ENCODE assay signal across 8 cellular contexts in the genomic region with DNA sequence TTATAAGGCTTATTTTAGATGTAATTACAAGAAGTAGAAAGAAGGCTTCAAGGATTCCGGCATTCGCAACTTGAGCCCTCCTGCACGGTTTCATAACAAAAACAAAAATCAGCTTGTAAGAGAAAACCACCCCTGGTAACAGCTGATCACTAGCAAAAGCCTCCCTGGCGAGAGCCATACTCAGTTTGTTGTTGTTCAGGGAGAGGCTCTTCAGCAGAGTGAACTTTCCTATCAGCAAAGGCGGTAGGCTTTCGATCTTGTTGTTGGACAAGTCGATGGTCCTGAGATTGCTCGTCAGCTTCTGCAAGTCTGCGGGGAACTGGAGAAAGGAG.
A peak's percentile ranks its signal among the peaks of the same experiment; 100 is the strongest.
DNase-seq lines count a peak whose midpoint lies in the region; ATAC-seq and TF ChIP-seq lines count a peak whose summit lies in the region.

No MANE protein-coding gene starts in this region.

- peaks cover 50% of the 10 kb centered on the region for H3K4me1 Mint-ChIP-seq in activated naive CD8-positive, alpha-beta T cell treated with anti-CD3 and anti-CD28 coated beads, Interleukin-2, amount 50 U/mL, for 24 hours

- peaks cover 22% of the 10 kb centered on the region for H3K36me3 Mint-ChIP-seq in activated naive CD8-positive, alpha-beta T cell treated with anti-CD3 and anti-CD28 coated beads, Interleukin-2, amount 50 U/mL, for 24 hours (ENCODE audit: low read depth)

- H3K9me2 ChIP-seq in DOHH2 (replicated peaks; ENCODE audit: control insufficient read depth, low read length) = no peaks in the 10 kb centered on the region

- peaks cover 42% of the 10 kb centered on the region for H3K4me1 ChIP-seq in DOHH2 (ENCODE audit: control insufficient read depth, low read length)

- no peak overlapping the region; the same call in 1 of the 2 replicates for H3K27ac ChIP-seq in DOHH2 (ENCODE audit: low read depth, low read length)
- peak overlapping the region; percentile 65 to 98 (median 90) for H3K27ac ChIP-seq in skin epidermis

- H3K27me3 ChIP-seq in DOHH2 (ENCODE audit: control insufficient read depth, low read length) = no peaks in the 10 kb centered on the region

- H3K79me2 ChIP-seq in DOHH2 (ENCODE audit: control insufficient read depth, low read length) = peaks cover 64% of the 10 kb centered on the region

- no peaks in the 10 kb centered on the region; the same call in 1 of the 2 replicates for H4K20me1 ChIP-seq in DOHH2 (ENCODE audit: control insufficient read depth, insufficient read depth, low read depth, low read length)

- H3K9me3 ChIP-seq in DOHH2 (ENCODE audit: control insufficient read depth, insufficient read depth, low read length) = no peaks in the 10 kb centered on the region

- peaks cover 55% of the 10 kb centered on the region for H3K36me3 ChIP-seq in DOHH2 (ENCODE audit: control insufficient read depth, low read length)

- peak overlapping the region; percentile 99 for H3K4me3 Mint-ChIP-seq in activated naive CD8-positive, alpha-beta T cell treated with anti-CD3 and anti-CD28 coated beads, Interleukin-2, amount 50 U/mL, for 24 hours

- no peak for DNase-seq in activated naive CD8-positive, alpha-beta T cell treated with anti-CD3 and anti-CD28 coated beads, Interleukin-2, amount 50 U/mL, for 24 hours
- peak; percentile 37 for DNase-seq in hepatic stellate cell (ENCODE audit: low spot score)
- DNase-seq in NCI-H187 (lab: John Stamatoyannopoulos, UW) = no peak
- DNase-seq in retina = no peak
- no peak for DNase-seq in effector CD8-positive, alpha-beta T cell (lab: John Stamatoyannopoulos, UW)

- H3K9me3 Mint-ChIP-seq in activated naive CD8-positive, alpha-beta T cell treated with anti-CD3 and anti-CD28 coated beads, Interleukin-2, amount 50 U/mL, for 24 hours = no peaks in the 10 kb centered on the region

- peak overlapping the region; percentile 81 for H3K4me3 ChIP-seq in DOHH2 (ENCODE audit: low read length)
- H3K4me3 ChIP-seq in skin epidermis = peak overlapping the region; percentile 76 to 98 (median 82)

- H3K27me3 Mint-ChIP-seq in activated naive CD8-positive, alpha-beta T cell treated with anti-CD3 and anti-CD28 coated beads, Interleukin-2, amount 50 U/mL, for 24 hours = no peaks in the 10 kb centered on the region

- H3K27ac Mint-ChIP-seq in activated naive CD8-positive, alpha-beta T cell treated with anti-CD3 and anti-CD28 coated beads, Interleukin-2, amount 50 U/mL, for 24 hours = peak overlapping the region; percentile 97

- H3F3A ChIP-seq in DOHH2 (ENCODE audit: control insufficient read depth, insufficient read depth) = 0 out of 2 replicates have a peak, but pooled peaks cover 3% of the 10 kb centered on the region

- H3K4me2 ChIP-seq in DOHH2 (ENCODE audit: low read length) = peak overlapping the region; percentile 81

- no peak for TF ChIP-seq CTCF in DOHH2 (IDR thresholded peaks at IDR 0.05; ENCODE audit: low read depth, low read length, poor library complexity, severe bottlenecking)

- ATAC-seq in HG03108 (IDR thresholded peaks at IDR 0.05; ENCODE audit: unreplicated experiment) = peak; percentile 6
- ATAC-seq in activated naive CD8-positive, alpha-beta T cell treated with anti-CD3 and anti-CD28 coated beads, Interleukin-2, amount 50 U/mL, for 24 hours = no peak
